Comparison of ENCODE assay signal across 1 cellular context in the genomic region with DNA sequence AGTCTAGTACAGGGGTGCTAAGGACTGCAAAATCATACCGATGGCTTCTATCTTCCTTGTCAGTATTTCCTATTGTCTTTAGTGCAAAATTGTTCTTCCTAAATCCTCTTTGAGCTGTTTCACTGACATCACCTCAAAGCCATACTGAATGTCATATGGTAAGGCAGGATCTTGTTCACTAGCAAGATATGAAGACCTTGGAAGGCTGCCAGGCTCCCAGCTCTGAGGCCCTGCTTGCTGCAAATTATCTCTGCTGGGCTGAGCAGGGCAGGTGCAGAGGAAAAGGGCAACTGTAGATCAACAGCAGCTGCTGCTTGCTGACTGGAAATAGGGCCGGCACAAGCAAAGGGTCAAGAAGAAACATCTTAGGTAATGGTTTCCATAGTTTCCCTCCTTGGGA.
TF ChIP-seq lines count a peak whose summit lies in the region.

No MANE protein-coding gene starts in this region.

TF ChIP-seq in HEK293, 187 proteins besides CTCF, POLR2A, EP300 and RAD21 (continued from another document):
- TF ChIP-seq, protein P1, sequence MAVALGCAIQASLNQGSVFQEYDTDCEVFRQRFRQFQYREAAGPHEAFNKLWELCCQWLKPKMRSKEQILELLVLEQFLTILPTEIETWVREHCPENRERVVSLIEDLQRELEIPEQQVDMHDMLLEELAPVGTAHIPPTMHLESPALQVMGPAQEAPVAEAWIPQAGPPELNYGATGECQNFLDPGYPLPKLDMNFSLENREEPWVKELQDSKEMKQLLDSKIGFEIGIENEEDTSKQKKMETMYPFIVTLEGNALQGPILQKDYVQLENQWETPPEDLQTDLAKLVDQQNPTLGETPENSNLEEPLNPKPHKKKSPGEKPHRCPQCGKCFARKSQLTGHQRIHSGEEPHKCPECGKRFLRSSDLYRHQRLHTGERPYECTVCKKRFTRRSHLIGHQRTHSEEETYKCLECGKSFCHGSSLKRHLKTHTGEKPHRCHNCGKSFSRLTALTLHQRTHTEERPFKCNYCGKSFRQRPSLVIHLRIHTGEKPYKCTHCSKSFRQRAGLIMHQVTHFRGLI (tag by site-specific recombination; IDR thresholded peaks at IDR 0.05): peak; percentile 88
TF ChIP-seq in HEK293: peak in this region for 11.
